8 cellular contexts compared by ENCODE assay signal in the genomic region with DNA sequence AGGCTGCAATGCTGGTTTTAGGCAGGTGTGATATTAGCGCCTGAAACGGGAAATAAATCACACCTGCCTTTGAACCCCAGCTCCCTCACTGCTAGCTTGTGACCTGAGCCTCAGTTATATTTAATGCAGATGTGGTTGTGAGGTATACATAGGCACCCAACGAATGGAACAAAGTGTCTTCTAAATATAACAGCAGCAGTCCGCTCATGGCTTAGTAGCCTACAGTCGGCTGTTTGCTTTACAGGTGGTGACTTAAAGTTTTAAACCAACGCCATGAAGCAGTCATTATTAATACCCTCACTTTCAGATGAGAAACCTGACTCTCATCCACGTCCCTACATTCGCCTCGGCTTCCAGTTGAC. TPM values are rescaled to one million over a fixed set of nuclear protein-coding genes. Genes with fewer than 3 reads are reported as not detected.
A peak's percentile ranks its signal among the peaks of the same experiment; 100 is the strongest.
DNase-seq lines count a peak whose midpoint lies in the region; ATAC-seq and TF ChIP-seq lines count a peak whose summit lies in the region.

No MANE protein-coding gene starts in this region.

- no peak for TF ChIP-seq POLR2A in lower leg skin (IDR thresholded peaks at IDR 0.05)

- H2AFZ ChIP-seq in mammary epithelial cell (ENCODE audit: low read depth, low read length) = peak overlapping the region; percentile 97

- peak overlapping the region; percentile 83 for H3K4me3 ChIP-seq in GM08714 (ENCODE audit: low read length)
- H3K4me3 ChIP-seq in mammary epithelial cell (replicated peaks in 1 of 3; ENCODE audit: insufficient read depth in 1 of 3, low read depth in 2 of 3, low read length in 3 of 3) = peak overlapping the region; percentile 80 to 92 (median 90)
- peak overlapping the region; percentile 66 for H3K4me3 ChIP-seq in lower leg skin (ENCODE audit: low read depth, poor library complexity, severe bottlenecking)

- TF ChIP-seq CTCF in mammary epithelial cell (conservative IDR thresholded peaks at IDR 0.05 in 1 of 2, IDR thresholded peaks at IDR 0.05 in 1 of 2; ENCODE audit: extremely low read depth in 1 of 2, insufficient read depth in 1 of 2, low read depth in 1 of 2, low read length in 2 of 2) = no peak
- TF ChIP-seq CTCF in lower leg skin (IDR thresholded peaks at IDR 0.05) = no peak
- no peak for TF ChIP-seq CTCF in type B pancreatic cell (conservative IDR thresholded peaks at IDR 0.05)

- WGBS in mammary epithelial cell (ENCODE audit: low coverage, missing lambda C conversion rate) = 7% methylated on average over 8 of the region's 9 CpGs
- WGBS in lower leg skin, 2 donors = 1 to 2% methylated on average over 9 of the region's 9 CpGs

- no peaks in the 10 kb centered on the region for H3K9me3 Mint-ChIP-seq in type B pancreatic cell

- peaks cover 42% of the 10 kb centered on the region for H3K4me1 Mint-ChIP-seq in type B pancreatic cell (ENCODE audit: unreplicated experiment)

- H3K79me2 ChIP-seq in mammary epithelial cell (ENCODE audit: insufficient read depth, low read length) = peaks cover 39% of the 10 kb centered on the region

- no peaks in the 10 kb centered on the region for H3K27me3 ChIP-seq in mammary epithelial cell (ENCODE audit: insufficient read depth, low read length)

- H3K4me3 Mint-ChIP-seq in type B pancreatic cell = peak overlapping the region; percentile 100

- dilution Hi-C loops in mammary epithelial cell (cut with HindIII; ENCODE audit: low sequenced_read_pairs) = no loop called here

- in situ Hi-C loops in mammary epithelial cell (cut with MboI; ENCODE audit: low sequenced_read_pairs in 2 of 2) = loop anchor here (10.0 to 25.0 kb wide), 4 partner anchors 259 to 761 kb away; no protein-coding TSS in a partner anchor

- H3K36me3 ChIP-seq in mammary epithelial cell (ENCODE audit: insufficient read depth, low read length) = no peaks in the 10 kb centered on the region

- peak overlapping the region; percentile 82 for H3K27ac Mint-ChIP-seq in type B pancreatic cell

- peaks cover 21% of the 10 kb centered on the region for H3K36me3 Mint-ChIP-seq in type B pancreatic cell

- H3K9ac ChIP-seq in mammary epithelial cell (ENCODE audit: insufficient read depth, low read length) = peak overlapping the region; percentile 72

- no TSS peak for BruUV-seq in mammary epithelial cell (replicated peaks; lab: Mats Ljungman, UMichigan)

- intact Hi-C loops in mammary epithelial cell (cut with micrococcal nuclease) = loop anchor here (10.0 kb wide), 1 partner anchor 409 kb away; no protein-coding TSS in a partner anchor
- intact Hi-C loops in lower leg skin (cut with DNase I; ENCODE audit: low total_unique reads) = loop anchor here (10.0 kb wide), 1 partner anchor 531 kb away; no protein-coding TSS in a partner anchor

- peak overlapping the region; percentile 41 for H3K27ac ChIP-seq in mammary epithelial cell (ENCODE audit: insufficient read depth, low read depth, low read length)

- ATAC-seq in GM21717 (IDR thresholded peaks at IDR 0.05; ENCODE audit: unreplicated experiment) = peak; percentile 18

- CTCF ChIA-PET in mammary epithelial cell (lab: Charles Lee; ENCODE audit: low non-redundant PET) = no interaction called here

- peak overlapping the region; percentile 81 for H3K4me2 ChIP-seq in mammary epithelial cell (ENCODE audit: insufficient read depth, low read depth, low read length)

- peaks cover 26% of the 10 kb centered on the region for H3K4me1 ChIP-seq in mammary epithelial cell (ENCODE audit: insufficient read depth, low read length)

- no peaks in the 10 kb centered on the region for H4K20me1 ChIP-seq in mammary epithelial cell (ENCODE audit: insufficient read depth, low read length)

- H3K9me3 ChIP-seq in mammary epithelial cell (replicated peaks; ENCODE audit: insufficient read depth, low read length) = peaks cover 4% of the 10 kb centered on the region

- no peaks in the 10 kb centered on the region for H3K27me3 Mint-ChIP-seq in type B pancreatic cell

- DNase-seq in M059J (ENCODE audit: low read depth) (peak; percentile 26), mammary epithelial cell (no peak), lower leg skin (ENCODE audit: low spot score in 2 of 2) (no peak), type B pancreatic cell (ENCODE audit: extremely low spot score, unreplicated experiment) (no peak), Ammon's horn (ENCODE audit: low spot score) (no peak)
- no peak for DNase-seq in activated CD4-positive, alpha-beta T cell treated with anti-CD3 and anti-CD28 coated beads, Interleukin-2, amount 50 U/mL, for 1 hour

RNA-seq across cellular contexts. Expression of gene ZNF782, which starts 0.6 kb away (rescaled TPM):
- 2.0 and 3.9 TPM in 2 replicates for total RNA-seq in M059J (2014; rRNA removed; shearing (Covaris generic))
- total RNA-seq in mammary epithelial cell = 1 to 10 TPM; 3.7 to 5.5 TPM
- 0.93 TPM for polyA plus RNA-seq in mammary epithelial cell
- 1.8 TPM for polyA minus RNA-seq in mammary epithelial cell
- total RNA-seq in lower leg skin = 10 to 100 TPM in 1 of 4 donors, 1 to 10 TPM in 3; 5.0 to 13.4 (median 7.9) TPM
- total RNA-seq in type B pancreatic cell (ENCODE audit: low replicate concordance) = 5.3 and 5.4 TPM in 2 replicates
